In genomic region chr12:94099191-94099983, GRCh38 we compare ENCODE assay signal across 11 cellular contexts. TPM values are rescaled to one million over a fixed set of nuclear protein-coding genes. Genes with fewer than 3 reads are reported as not detected.
A peak's percentile ranks its signal among the peaks of the same experiment; 100 is the strongest.
DNase-seq lines count a peak whose midpoint lies in the region; ATAC-seq and TF ChIP-seq lines count a peak whose summit lies in the region.
"Had no signal": no experiment of that assay in that cellular context is flagged by ENCODE, and none has a peak within 500 bp of the region (broad histone marks: within the 10 kb centered on the region; RNA-seq: fewer than 3 reads in every experiment).

No MANE protein-coding gene starts in this region.

- in situ Hi-C loops in brain microvascular endothelial cell (cut with HindIII; ENCODE audit: low pct_ligation_motif_present, low sequenced_read_pairs) = loop anchor here (25.0 kb wide), 1 partner anchor 537 kb away; the partner anchor contains the start of gene SOCS2

- peak overlapping the region; percentile 81 for H3K27ac Mint-ChIP-seq in activated CD8-positive, alpha-beta T cell treated with anti-CD3 and anti-CD28 coated beads for 36 hours
- H3K27ac Mint-ChIP-seq in activated CD8-positive, alpha-beta T cell treated with anti-CD3 and anti-CD28 coated beads, Interleukin-2, amount 10 ng/mL, durations not matched to agents 7 days and 5 days = no peak overlapping the region

- H3K9me3 ChIP-seq in smooth muscle cell (replicated peaks; ENCODE audit: low read depth) = no peaks in the 10 kb centered on the region
- H3K9me3 ChIP-seq: heart right ventricle, mucosa of descending colon had no signal

- no peak overlapping the region for H2AFZ ChIP-seq in smooth muscle cell (ENCODE audit: low read depth)

- H3F3A ChIP-seq in smooth muscle cell (ENCODE audit: low read depth) = no peaks in the 10 kb centered on the region

- TF ChIP-seq CTCF in activated CD8-positive, alpha-beta T cell treated with anti-CD3 and anti-CD28 coated beads for 36 hours (IDR thresholded peaks at IDR 0.05) = no peak
- no peak for TF ChIP-seq CTCF in brain microvascular endothelial cell (IDR thresholded peaks at IDR 0.05; ENCODE audit: low read depth, low read length, missing control alignments)
- no peak for TF ChIP-seq CTCF in smooth muscle cell (IDR thresholded peaks at IDR 0.05; ENCODE audit: borderline replicate concordance, insufficient read depth, poor library complexity, severe bottlenecking)

- peak; percentile 11 for DNase-seq in activated CD8-positive, alpha-beta T cell treated with anti-CD3 and anti-CD28 coated beads for 36 hours
- no peak for DNase-seq in activated CD8-positive, alpha-beta T cell treated with anti-CD3 and anti-CD28 coated beads, Interleukin-2, amount 10 ng/mL, durations not matched to agents 7 days and 5 days
- DNase-seq in NCI-H524 treated with DMSO at 0.1 percent for 48 hours (lab: John Stamatoyannopoulos, UW) (peak; percentile 3), brain microvascular endothelial cell (peak; percentile 93), smooth muscle cell (lab: John Stamatoyannopoulos, UW; ENCODE audit: unreplicated experiment) (no peak), HK-2 (ENCODE audit: unreplicated experiment) (no peak), NK-92 (lab: John Stamatoyannopoulos, UW; ENCODE audit: unreplicated experiment) (no peak)
- DNase-seq: COR-L47, heart right ventricle, mucosa of descending colon had no signal

- H3K79me2 ChIP-seq in smooth muscle cell (ENCODE audit: low read depth) = no peaks in the 10 kb centered on the region

- no peak overlapping the region for H3K4me3 ChIP-seq in brain microvascular endothelial cell (ENCODE audit: low read depth, low read length)
- no peak overlapping the region for H3K4me3 ChIP-seq in smooth muscle cell
- H3K4me3 ChIP-seq: heart right ventricle, mucosa of descending colon had no signal

- intact Hi-C loops in activated CD8-positive, alpha-beta T cell treated with anti-CD3 and anti-CD28 coated beads for 36 hours (cut with micrococcal nuclease) = no loop called here

- no peaks in the 10 kb centered on the region for H3K36me3 ChIP-seq in brain microvascular endothelial cell (replicated peaks)
- no peaks in the 10 kb centered on the region for H3K36me3 ChIP-seq in smooth muscle cell (ENCODE audit: low read depth)
- H3K36me3 ChIP-seq: heart right ventricle had no signal

- no peaks in the 10 kb centered on the region for H3K36me3 Mint-ChIP-seq in activated CD8-positive, alpha-beta T cell treated with anti-CD3 and anti-CD28 coated beads for 36 hours (ENCODE audit: low read depth)
- no peaks in the 10 kb centered on the region for H3K36me3 Mint-ChIP-seq in activated CD8-positive, alpha-beta T cell treated with anti-CD3 and anti-CD28 coated beads, Interleukin-2, amount 10 ng/mL, durations not matched to agents 7 days and 5 days (ENCODE audit: low read depth)

- H3K27me3 ChIP-seq in brain microvascular endothelial cell (replicated peaks) = no peaks in the 10 kb centered on the region
- H3K27me3 ChIP-seq in smooth muscle cell (ENCODE audit: low read depth) = no peaks in the 10 kb centered on the region

- CTCF ChIA-PET in activated CD8-positive, alpha-beta T cell treated with anti-CD3 and anti-CD28 coated beads for 36 hours (lab: Charles Lee) = interaction anchor here (0.8 to 6.8 kb wide), 10 partner anchors 43 to 597 kb away, joined by 3 to 188 read pairs (median 15); partner anchors contain the start of gene SOCS2
- CTCF ChIA-PET in activated CD8-positive, alpha-beta T cell treated with anti-CD3 and anti-CD28 coated beads, Interleukin-2, amount 10 ng/mL, durations not matched to agents 7 days and 5 days (lab: Charles Lee) = interaction anchor here (0.8 to 7.8 kb wide), 12 partner anchors 22 to 662 kb away, joined by 4 to 259 read pairs (median 52); partner anchors contain the start of gene SOCS2

- no peak for ATAC-seq in activated CD8-positive, alpha-beta T cell treated with anti-CD3 and anti-CD28 coated beads for 36 hours
- ATAC-seq in activated CD8-positive, alpha-beta T cell treated with anti-CD3 and anti-CD28 coated beads, Interleukin-2, amount 10 ng/mL, durations not matched to agents 7 days and 5 days = no peak
- ATAC-seq in HG02588 (IDR thresholded peaks at IDR 0.05; ENCODE audit: unreplicated experiment) = no peak
- ATAC-seq: mucosa of descending colon had no signal

- no peak overlapping the region for H3K4me2 ChIP-seq in smooth muscle cell

- H4K20me1 ChIP-seq in smooth muscle cell (ENCODE audit: low read depth) = no peaks in the 10 kb centered on the region

- H3K4me1 Mint-ChIP-seq in activated CD8-positive, alpha-beta T cell treated with anti-CD3 and anti-CD28 coated beads for 36 hours (ENCODE audit: low read depth) = peaks cover 18% of the 10 kb centered on the region
- peaks cover 39% of the 10 kb centered on the region for H3K4me1 Mint-ChIP-seq in activated CD8-positive, alpha-beta T cell treated with anti-CD3 and anti-CD28 coated beads, Interleukin-2, amount 10 ng/mL, durations not matched to agents 7 days and 5 days (ENCODE audit: low read depth)

- H3K27ac ChIP-seq in brain microvascular endothelial cell = peak overlapping the region; percentile 79
- H3K27ac ChIP-seq in smooth muscle cell (ENCODE audit: low read depth) = peak overlapping the region; percentile 25

- no peak overlapping the region for H3K4me3 Mint-ChIP-seq in activated CD8-positive, alpha-beta T cell treated with anti-CD3 and anti-CD28 coated beads for 36 hours
- H3K4me3 Mint-ChIP-seq in activated CD8-positive, alpha-beta T cell treated with anti-CD3 and anti-CD28 coated beads, Interleukin-2, amount 10 ng/mL, durations not matched to agents 7 days and 5 days = no peak overlapping the region

- WGBS in smooth muscle cell (ENCODE audit: low lambda C conversion rate) = 58% methylated on average over 13 of the region's 13 CpGs

- H3K9me3 Mint-ChIP-seq in activated CD8-positive, alpha-beta T cell treated with anti-CD3 and anti-CD28 coated beads for 36 hours = no peaks in the 10 kb centered on the region
- no peaks in the 10 kb centered on the region for H3K9me3 Mint-ChIP-seq in activated CD8-positive, alpha-beta T cell treated with anti-CD3 and anti-CD28 coated beads, Interleukin-2, amount 10 ng/mL, durations not matched to agents 7 days and 5 days (ENCODE audit: insufficient read depth)

- H3K4me1 ChIP-seq in smooth muscle cell (ENCODE audit: low read depth) = no peaks in the 10 kb centered on the region

- H3K27me3 Mint-ChIP-seq in activated CD8-positive, alpha-beta T cell treated with anti-CD3 and anti-CD28 coated beads for 36 hours = peaks cover 17% of the 10 kb centered on the region
- H3K27me3 Mint-ChIP-seq in activated CD8-positive, alpha-beta T cell treated with anti-CD3 and anti-CD28 coated beads, Interleukin-2, amount 10 ng/mL, durations not matched to agents 7 days and 5 days (ENCODE audit: low read depth) = peaks cover 11% of the 10 kb centered on the region

- no peak overlapping the region for H3K9ac ChIP-seq in smooth muscle cell (ENCODE audit: low read depth)

- POLR2A ChIA-PET in activated CD8-positive, alpha-beta T cell treated with anti-CD3 and anti-CD28 coated beads for 36 hours (lab: Charles Lee) = interaction anchor here (0.9 to 1.9 kb wide), 3 partner anchors 116 to 337 kb away, joined by 3 to 10 read pairs (median 6); no protein-coding TSS in a partner anchor
- POLR2A ChIA-PET in activated CD8-positive, alpha-beta T cell treated with anti-CD3 and anti-CD28 coated beads, Interleukin-2, amount 10 ng/mL, durations not matched to agents 7 days and 5 days (lab: Charles Lee) = interaction anchor here (1.0 kb wide), 1 partner anchor 530 kb away, joined by 3 read pairs; no protein-coding TSS in a partner anchor

RNA-seq across cellular contexts. Expression of gene PLXNC1, which starts 49.0 kb away (rescaled TPM):
- total RNA-seq in activated CD8-positive, alpha-beta T cell treated with anti-CD3 and anti-CD28 coated beads for 36 hours = 1 to 10 TPM; 8.8 to 9.5 TPM
- total RNA-seq in activated CD8-positive, alpha-beta T cell treated with anti-CD3 and anti-CD28 coated beads, Interleukin-2, amount 10 ng/mL, durations not matched to agents 7 days and 5 days = 10 to 100 TPM; 43.8 to 45.6 TPM
- 0.49 and 0.81 TPM in 2 replicates for total RNA-seq in smooth muscle cell
- 0.66 and 0.70 TPM in 2 replicates for polyA plus RNA-seq in smooth muscle cell

Comparison
In these comparisons a context has a peak if more than half of its experiments do, and no peak if none do; other contexts are left out.
1. DNase-seq: peak in activated CD8-positive, alpha-beta T cell treated with anti-CD3 and anti-CD28 coated beads for 36 hours (single experiment), NCI-H524 treated with DMSO at 0.1 percent for 48 hours (single experiment) and brain microvascular endothelial cell (single experiment); none in activated CD8-positive, alpha-beta T cell treated with anti-CD3 and anti-CD28 coated beads, Interleukin-2, amount 10 ng/mL, durations not matched to agents 7 days and 5 days (single experiment), smooth muscle cell (single experiment), HK-2 (single experiment) and NK-92 (single experiment).
2. RNA of gene PLXNC1, which starts 49.0 kb away (total RNA-seq): 43.8 to 45.6 TPM in activated CD8-positive, alpha-beta T cell treated with anti-CD3 and anti-CD28 coated beads, Interleukin-2, amount 10 ng/mL, durations not matched to agents 7 days and 5 days; 8.8 to 9.5 TPM in activated CD8-positive, alpha-beta T cell treated with anti-CD3 and anti-CD28 coated beads for 36 hours and 0.49 to 0.81 TPM in smooth muscle cell; every median in the first group is over 4 times any median in the second.